30 cellular contexts compared by ENCODE assay signal in genomic region chr3:7282988-7283387, GRCh38.
"Had no signal": no experiment of that assay in that cellular context is flagged by ENCODE, and none has a peak within 500 bp of the region (broad histone marks: within the 10 kb centered on the region; RNA-seq: fewer than 3 reads in every experiment).

No MANE protein-coding gene starts in this region.

- H3K4me3 ChIP-seq: adrenal gland, cardiac muscle cell, K562, Peyer's patch, SJSA1 had no signal

- ATAC-seq: activated CD8-positive, alpha-beta T cell treated with anti-CD3 and anti-CD28 coated beads, Interleukin-2, amount 10 ng/mL, durations not matched to agents 7 days and 5 days; K562; T-helper 17 cell; WTC11 had no signal

- DNase-seq: activated CD4-positive, alpha-beta T cell treated with anti-CD3 and anti-CD28 coated beads for 48 hours; activated CD4-positive, alpha-beta T cell treated with anti-CD3 and anti-CD28 coated beads, Interleukin-2, amount 50 U/mL, for 4 hours; activated CD4-positive, CD25-positive, alpha-beta regulatory T cell treated with anti-CD3 and anti-CD28 coated beads, Interleukin-2, amount 50 U/mL, for 72 hours; activated CD8-positive, alpha-beta memory T cell treated with anti-CD3 and anti-CD28 coated beads, Interleukin-2, amount 50 U/mL, for 48 hours; activated CD8-positive, alpha-beta T cell treated with anti-CD3 and anti-CD28 coated beads, Interleukin-2, amount 10 ng/mL, durations not matched to agents 7 days and 5 days; activated naive CD4-positive, alpha-beta T cell treated with anti-CD3 and anti-CD28 coated beads, Interleukin-2, amount 50 U/mL, for 16 hours; activated naive CD8-positive, alpha-beta T cell treated with anti-CD3 and anti-CD28 coated beads, Interleukin-2, amount 10 ng/mL, durations not matched to agents 7 days and 5 days; activated T-cell treated with anti-CD3 and anti-CD28 coated beads, Interleukin-2, amount 50 U/mL, for 1 hour; adrenal gland; anterior cingulate cortex; brain microvascular endothelial cell; Karpas-422; MM.1S; NCI-H1105; NCI-H1436; NCI-H1694 treated with DMSO at 0.1 percent for 48 hours; NCI-H2029 treated with DMSO at 0.1 percent for 48 hours; NCI-H345; NCI-H510A; NCI-H526 treated with DMSO at 0.1 percent for 48 hours; NCI-H82; NK-92 treated with Interleukin-12 subunit alpha and Interleukin-12 subunit beta, amount 100 ng/mL, for 24 hours; Peyer's patch; Right ventricle myocardium superior; T-helper 17 cell; T-helper 9 cell had no signal
